ENCODE assay signal across 22 cellular contexts in genomic region chr3:170531557-170532335, GRCh38. TPM values are rescaled to one million over a fixed set of nuclear protein-coding genes. Genes with fewer than 3 reads are reported as not detected.
DNase-seq lines count a peak whose midpoint lies in the region; ATAC-seq and TF ChIP-seq lines count a peak whose summit lies in the region.
"Had no signal": no experiment of that assay in that cellular context is flagged by ENCODE, and none has a peak within 500 bp of the region (broad histone marks: within the 10 kb centered on the region; RNA-seq: fewer than 3 reads in every experiment).

No MANE protein-coding gene starts in this region.

- H3K27ac ChIP-seq in ACC112 (ENCODE audit: low read depth, low read length) (no peak overlapping the region), GM23248 (peak overlapping the region; percentile 16; the same call in 1 of the 2 replicates), right lobe of liver (no peak overlapping the region)
- H3K27ac ChIP-seq: uterus had no signal

- H3K4me1 ChIP-seq in ACC112 (ENCODE audit: control insufficient read depth, insufficient read depth, low read length, unreplicated experiment) (peaks cover 13% of the 10 kb centered on the region), GM23248 (ENCODE audit: insufficient read depth) (0 out of 2 replicates have a peak, but pooled peaks cover 7% of the 10 kb centered on the region), right lobe of liver (no peaks in the 10 kb centered on the region)
- H3K4me1 ChIP-seq: uterus had no signal

- in situ Hi-C loops in GM23248 (cut with MboI) = no loop called here

- peaks cover 15% of the 10 kb centered on the region for H3F3A ChIP-seq in GM23248 (ENCODE audit: insufficient read depth)

- H3K9me2 ChIP-seq in GM23248 (ENCODE audit: insufficient read depth) = no peaks in the 10 kb centered on the region

- no peaks in the 10 kb centered on the region for H3K9me3 ChIP-seq in GM23248 (ENCODE audit: low read depth)
- H3K9me3 ChIP-seq in right lobe of liver = no peaks in the 10 kb centered on the region
- H3K9me3 ChIP-seq: uterus had no signal

- no peak overlapping the region for H3K9ac ChIP-seq in GM23248

- intact Hi-C loops in activated T-helper 2 cell treated with anti-CD3 and anti-CD28 coated beads, Interferon-gamma antibody, Interleukin-2, Interleukin-4, amounts not matched to agents 10 μg/mL and 5 μg/mL and 100 μg/mL, durations not matched to agents 14 hours and 24 hours and 36 hours (cut with micrococcal nuclease) = no loop called here
- intact Hi-C loops in right lobe of liver (cut with DNase I) = no loop called here

- 5 to 11% methylated on average over 7 of the region's 7 CpGs for WGBS in GM23248 (ENCODE audit: low coverage in 1 of 2, low lambda C conversion rate in 2 of 2, missing lambda C conversion rate in 2 of 2), 2 experiments
- 58% methylated on average over 4 of the region's 7 CpGs for WGBS in right lobe of liver (ENCODE audit: insufficient coverage, low coverage, low lambda C conversion rate, missing lambda C conversion rate)

- H3K79me2 ChIP-seq in ACC112 (ENCODE audit: control insufficient read depth, insufficient read depth, low read length, unreplicated experiment) = no peaks in the 10 kb centered on the region
- no peaks in the 10 kb centered on the region for H3K79me2 ChIP-seq in GM23248 (ENCODE audit: insufficient read depth)

- H2AFZ ChIP-seq in ACC112 (ENCODE audit: low read length, unreplicated experiment) = peak overlapping the region; percentile 44
- H2AFZ ChIP-seq in GM23248 = no peak overlapping the region

- ATAC-seq in right lobe of liver = no peak
- ATAC-seq: natural killer cell had no signal

- DNase-seq in GM23248 = peak; percentile 79
- peak; percentile 18 for DNase-seq in cerebellar cortex (ENCODE audit: low spot score)
- DNase-seq in mucosa of gallbladder (ENCODE audit: low spot score) = peak; percentile 12
- DNase-seq in activated T-helper 2 cell treated with anti-CD3 and anti-CD28 coated beads, Interferon-gamma antibody, Interleukin-2, Interleukin-4, amounts not matched to agents 10 μg/mL and 5 μg/mL and 100 μg/mL, durations not matched to agents 14 hours and 24 hours and 36 hours (ENCODE audit: low spot score) = no peak
- DNase-seq in SHP77 treated with DMSO at 0.1 percent for 48 hours (lab: John Stamatoyannopoulos, UW) = no peak
- no peak for DNase-seq in right lobe of liver
- no peak for DNase-seq in HT-29 (ENCODE audit: low spot score)
- DNase-seq: activated CD4-positive, CD25-positive, alpha-beta regulatory T cell treated with anti-CD3 and anti-CD28 coated beads, Interleukin-2, amount 50 U/mL, for 72 hours; activated effector memory CD4-positive, alpha-beta T cell treated with Interleukin-2 at 50 U/mL for 16 hours; amniotic stem cell; EL; HFFc6; natural killer cell; NCI-H446 treated with DMSO at 0.1 percent for 48 hours; OCI-M1; stimulated activated naive CD4-positive, alpha-beta T cell had no signal

- no peaks in the 10 kb centered on the region for H3K4me1 Mint-ChIP-seq in activated T-helper 2 cell treated with anti-CD3 and anti-CD28 coated beads, Interferon-gamma antibody, Interleukin-2, Interleukin-4, amounts not matched to agents 10 μg/mL and 5 μg/mL and 100 μg/mL, durations not matched to agents 14 hours and 24 hours and 36 hours (ENCODE audit: low read depth)
- H3K4me1 Mint-ChIP-seq: natural killer cell had no signal

- no peak for TF ChIP-seq CTCF in right lobe of liver (IDR thresholded peaks at IDR 0.05)

- H3K27ac Mint-ChIP-seq in activated T-helper 2 cell treated with anti-CD3 and anti-CD28 coated beads, Interferon-gamma antibody, Interleukin-2, Interleukin-4, amounts not matched to agents 10 μg/mL and 5 μg/mL and 100 μg/mL, durations not matched to agents 14 hours and 24 hours and 36 hours = no peak overlapping the region
- H3K27ac Mint-ChIP-seq: HFFc6; natural killer cell; progenitor cell of endocrine pancreas; T-helper 2 cell treated with Interferon-gamma antibody and Interleukin-4, amounts not matched to agents 5 μg/mL and 100 μg/mL, for 36 hours had no signal

- no peaks in the 10 kb centered on the region for H4K20me1 ChIP-seq in GM23248 (ENCODE audit: insufficient read depth)

- H3K4me3 Mint-ChIP-seq in activated T-helper 2 cell treated with anti-CD3 and anti-CD28 coated beads, Interferon-gamma antibody, Interleukin-2, Interleukin-4, amounts not matched to agents 10 μg/mL and 5 μg/mL and 100 μg/mL, durations not matched to agents 14 hours and 24 hours and 36 hours (ENCODE audit: low read depth) = no peak overlapping the region
- H3K4me3 Mint-ChIP-seq: HFFc6; natural killer cell; T-helper 2 cell treated with Interferon-gamma antibody and Interleukin-4, amounts not matched to agents 5 μg/mL and 100 μg/mL, for 36 hours had no signal

- peaks cover 19% of the 10 kb centered on the region for H3K27me3 Mint-ChIP-seq in activated T-helper 2 cell treated with anti-CD3 and anti-CD28 coated beads, Interferon-gamma antibody, Interleukin-2, Interleukin-4, amounts not matched to agents 10 μg/mL and 5 μg/mL and 100 μg/mL, durations not matched to agents 14 hours and 24 hours and 36 hours (ENCODE audit: low read depth)

- H3K4me2 ChIP-seq in GM23248 (ENCODE audit: unreplicated experiment) = no peak overlapping the region

- no peaks in the 10 kb centered on the region for H3K9me3 Mint-ChIP-seq in activated T-helper 2 cell treated with anti-CD3 and anti-CD28 coated beads, Interferon-gamma antibody, Interleukin-2, Interleukin-4, amounts not matched to agents 10 μg/mL and 5 μg/mL and 100 μg/mL, durations not matched to agents 14 hours and 24 hours and 36 hours
- H3K9me3 Mint-ChIP-seq: HFFc6; natural killer cell; T-helper 2 cell treated with Interferon-gamma antibody and Interleukin-4, amounts not matched to agents 5 μg/mL and 100 μg/mL, for 36 hours had no signal

- H3K4me3 ChIP-seq in ACC112 (ENCODE audit: low read depth, low read length) (no peak overlapping the region), GM23248 (no peak overlapping the region), right lobe of liver (no peak overlapping the region)
- H3K4me3 ChIP-seq: lung, uterus had no signal

- H3K36me3 Mint-ChIP-seq in activated T-helper 2 cell treated with anti-CD3 and anti-CD28 coated beads, Interferon-gamma antibody, Interleukin-2, Interleukin-4, amounts not matched to agents 10 μg/mL and 5 μg/mL and 100 μg/mL, durations not matched to agents 14 hours and 24 hours and 36 hours (ENCODE audit: low read depth) = no peaks in the 10 kb centered on the region
- H3K36me3 Mint-ChIP-seq: natural killer cell had no signal

- TF ChIP-seq POLR2A in right lobe of liver (IDR thresholded peaks at IDR 0.05) = no peak

- H3K27me3 ChIP-seq in ACC112 (ENCODE audit: insufficient read depth, low read length) (no peaks in the 10 kb centered on the region), GM23248 (replicated peaks; ENCODE audit: insufficient read depth) (no peaks in the 10 kb centered on the region), right lobe of liver (no peaks in the 10 kb centered on the region)
- H3K27me3 ChIP-seq: uterus had no signal

- H3K36me3 ChIP-seq in ACC112 (ENCODE audit: insufficient read depth, low read length) = no peaks in the 10 kb centered on the region
- no peaks in the 10 kb centered on the region for H3K36me3 ChIP-seq in GM23248 (ENCODE audit: low read depth)
- H3K36me3 ChIP-seq in right lobe of liver = no peaks in the 10 kb centered on the region
- H3K36me3 ChIP-seq: uterus had no signal

RNA-seq across cellular contexts. Expression of gene SLC7A14, which starts 54.1 kb away (rescaled TPM):
- under 0.01 TPM in 1 of 2 replicates, not detected in the other for total RNA-seq in GM23248 (2014; rRNA removed; shearing (Covaris generic))
- 0.05 and 0.06 TPM in 2 replicates for polyA plus RNA-seq in GM23248 (2016; fragmentation: Nextera tagmentation; extraction: Ambion mirVana)
- total RNA-seq in mucosa of gallbladder (0.32 TPM), right lobe of liver (under 1 TPM in 2 of 6 experiments, not detected in 4; 0.05 to 0.11 TPM)
- not detected in 2 replicates for total RNA-seq in activated T-helper 2 cell treated with anti-CD3 and anti-CD28 coated beads, Interferon-gamma antibody, Interleukin-2, Interleukin-4, amounts not matched to agents 10 μg/mL and 5 μg/mL and 100 μg/mL, durations not matched to agents 14 hours and 24 hours and 36 hours
- not detected in 2 replicates for total RNA-seq in HT-29 (2014; rRNA removed; shearing (Covaris generic))
- total RNA-seq: natural killer cell, SK-MEL-5 had no signal

Comparison
In these comparisons a context has a peak if more than half of its experiments do, and no peak if none do; other contexts are left out.
1. DNase-seq: peak in GM23248 (single experiment), cerebellar cortex (single experiment) and mucosa of gallbladder (single experiment); none in activated T-helper 2 cell treated with anti-CD3 and anti-CD28 coated beads, Interferon-gamma antibody, Interleukin-2, Interleukin-4, amounts not matched to agents 10 μg/mL and 5 μg/mL and 100 μg/mL, durations not matched to agents 14 hours and 24 hours and 36 hours (single experiment), SHP77 treated with DMSO at 0.1 percent for 48 hours (single experiment), right lobe of liver (0 of 3) and HT-29 (single experiment).